In the genomic region with DNA sequence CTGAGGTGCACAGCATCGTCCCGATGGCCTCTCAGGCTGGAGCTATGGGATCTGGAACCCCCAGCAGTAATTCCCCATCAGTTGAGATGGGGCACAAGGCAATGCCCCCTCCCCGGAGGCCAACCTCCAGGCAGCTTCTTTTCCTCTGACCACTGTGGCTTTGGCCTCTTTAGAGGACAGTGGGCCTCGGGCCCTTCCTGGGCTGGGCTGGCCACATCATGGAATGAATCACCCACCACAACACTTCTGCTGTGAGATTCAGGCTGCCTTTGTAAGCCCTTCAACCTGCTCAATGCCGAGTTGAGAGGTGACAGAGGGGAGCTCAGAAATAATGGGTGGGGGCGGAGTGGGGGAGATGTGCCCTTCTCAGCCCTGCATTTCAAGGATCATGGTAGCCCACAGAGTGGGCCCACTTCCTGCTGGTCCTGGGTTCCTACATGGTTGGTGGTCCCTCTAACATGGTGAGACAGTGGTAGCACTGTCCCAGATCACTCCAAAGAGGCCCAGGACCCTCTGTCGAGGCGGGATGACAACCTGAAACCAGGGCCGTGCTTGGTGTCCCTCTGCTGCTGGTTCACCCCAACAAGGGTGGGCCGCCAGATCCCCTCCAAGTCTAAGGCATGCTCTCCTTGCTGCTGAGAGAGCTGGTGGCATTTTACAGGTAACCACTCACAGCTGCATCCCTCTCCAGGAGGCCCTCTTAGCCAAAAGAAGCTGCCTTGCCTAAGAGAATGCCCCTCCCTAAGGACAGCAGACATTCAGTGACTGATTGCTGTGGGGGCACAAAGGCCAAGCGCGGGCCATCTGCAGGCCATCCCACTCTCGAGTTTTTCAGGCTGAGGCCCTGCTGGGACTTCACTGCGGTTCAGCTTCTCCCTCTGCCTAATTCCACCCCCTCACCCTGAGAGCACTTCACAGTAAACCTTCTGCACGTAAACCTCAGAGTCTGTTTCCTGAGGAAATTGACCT, we compare ENCODE assay signal across 1 cellular context.
A peak's percentile ranks its signal among the peaks of the same experiment; 100 is the strongest.
TF ChIP-seq lines count a peak whose summit lies in the region.

No MANE protein-coding gene starts in this region.

TF ChIP-seq in IMR-90, 13 proteins besides CTCF, POLR2A, EP300 and RAD21:
- TF ChIP-seq RFX5 (IDR thresholded peaks at IDR 0.05; ENCODE audit: low read depth, low read length) (no peak), FOS (IDR thresholded peaks at IDR 0.05; ENCODE audit: low read depth, low read length) (peak; percentile 57), CEBPB (IDR thresholded peaks at IDR 0.05; ENCODE audit: low read depth, low read length) (no peak), MAZ (IDR thresholded peaks at IDR 0.05; ENCODE audit: borderline replicate concordance, low read depth, low read length) (0 out of 2 replicates have a peak, but pooled peaks have one; percentile 6)
- TF ChIP-seq, protein P1, sequence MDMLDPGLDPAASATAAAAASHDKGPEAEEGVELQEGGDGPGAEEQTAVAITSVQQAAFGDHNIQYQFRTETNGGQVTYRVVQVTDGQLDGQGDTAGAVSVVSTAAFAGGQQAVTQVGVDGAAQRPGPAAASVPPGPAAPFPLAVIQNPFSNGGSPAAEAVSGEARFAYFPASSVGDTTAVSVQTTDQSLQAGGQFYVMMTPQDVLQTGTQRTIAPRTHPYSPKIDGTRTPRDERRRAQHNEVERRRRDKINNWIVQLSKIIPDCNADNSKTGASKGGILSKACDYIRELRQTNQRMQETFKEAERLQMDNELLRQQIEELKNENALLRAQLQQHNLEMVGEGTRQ (IDR thresholded peaks at IDR 0.05; ENCODE audit: low read depth, low read length): no peak
TF ChIP-seq in IMR-90: peak in this region for 2.
